ENCODE assay signal across 11 cellular contexts in genomic region chr21:45975017-45975595, GRCh38. TPM values are rescaled to one million over a fixed set of nuclear protein-coding genes. Genes with fewer than 3 reads are reported as not detected.
DNase-seq lines count a peak whose midpoint lies in the region; ATAC-seq and TF ChIP-seq lines count a peak whose summit lies in the region.
"Had no signal": no experiment of that assay in that cellular context is flagged by ENCODE, and none has a peak within 500 bp of the region (broad histone marks: within the 10 kb centered on the region; RNA-seq: fewer than 3 reads in every experiment).

No MANE protein-coding gene starts in this region.

- no peaks in the 10 kb centered on the region for H3K27me3 ChIP-seq in SK-N-SH (ENCODE audit: insufficient read depth)

- ATAC-seq in SK-N-SH treated with all-trans-retinoic acid at 6 μM for 48 hours (no peak), HG02973 (IDR thresholded peaks at IDR 0.05; ENCODE audit: unreplicated experiment) (no peak)
- ATAC-seq in effector memory CD8-positive, alpha-beta T cell (replicated peaks), result peak; percentile 8

- peaks cover 8% of the 10 kb centered on the region for H3F3A ChIP-seq in SK-N-SH (replicated peaks; ENCODE audit: insufficient read depth)

- TF ChIP-seq CTCF in SK-N-SH (IDR thresholded peaks at IDR 0.05) (no peak), mesothelial cell of epicardium (IDR thresholded peaks at IDR 0.05; ENCODE audit: unreplicated experiment) (no peak), type B pancreatic cell (conservative IDR thresholded peaks at IDR 0.05) (no peak)

- TF ChIP-seq EP300 in SK-N-SH (IDR thresholded peaks at IDR 0.05; ENCODE audit: borderline replicate concordance in 1 of 2, low read depth in 1 of 2, low read length in 1 of 2), result no peak

- H3K4me1 Mint-ChIP-seq in effector memory CD8-positive, alpha-beta T cell (ENCODE audit: low read depth in 2 of 2), result peaks cover 16 to 18% of the 10 kb centered on the region in 2 donors
- H3K4me1 Mint-ChIP-seq in mesothelial cell of epicardium, result peaks cover 39% of the 10 kb centered on the region
- H3K4me1 Mint-ChIP-seq in type B pancreatic cell (ENCODE audit: unreplicated experiment), result peaks cover 20% of the 10 kb centered on the region

- no peak overlapping the region for H3K9ac ChIP-seq in SK-N-SH

- no peaks in the 10 kb centered on the region for H3K79me2 ChIP-seq in SK-N-SH (ENCODE audit: insufficient read depth)

- peaks cover 23 to 68% of the 10 kb centered on the region in 2 experiments; a peak in 3 of 4 replicates for H3K4me1 ChIP-seq in SK-N-SH (ENCODE audit: control insufficient read depth in 1 of 2, insufficient read depth in 2 of 2, low read depth in 1 of 2, low read length in 1 of 2)

- H3K9me3 Mint-ChIP-seq in effector memory CD8-positive, alpha-beta T cell, result no peaks in the 10 kb centered on the region
- H3K9me3 Mint-ChIP-seq in mesothelial cell of epicardium (no peaks in the 10 kb centered on the region), type B pancreatic cell (no peaks in the 10 kb centered on the region)
- H3K9me3 Mint-ChIP-seq: activated naive CD8-positive, alpha-beta T cell treated with anti-CD3 and anti-CD28 coated beads, Interleukin-2, amount 10 ng/mL, durations not matched to agents 7 days and 5 days had no signal

- H3K4me3 ChIP-seq in SK-N-SH (ENCODE audit: low read depth in 2 of 2, low read length in 1 of 2), result no peak overlapping the region

- H2AFZ ChIP-seq in SK-N-SH (ENCODE audit: low read depth), result 0 out of 2 replicates have a peak overlapping the region, but pooled peaks have one; percentile 29

- no peaks in the 10 kb centered on the region for H3K36me3 ChIP-seq in SK-N-SH (replicated peaks in 1 of 2; ENCODE audit: control insufficient read depth in 1 of 2, insufficient read depth in 2 of 2, low read length in 1 of 2)
- H3K36me3 ChIP-seq: pancreas had no signal

- peak overlapping the region; percentile 47; the same call in 1 of the 2 replicates for H3K4me2 ChIP-seq in SK-N-SH

- H3K36me3 Mint-ChIP-seq in effector memory CD8-positive, alpha-beta T cell (ENCODE audit: insufficient read depth), result peaks cover 6% of the 10 kb centered on the region
- no peaks in the 10 kb centered on the region for H3K36me3 Mint-ChIP-seq in mesothelial cell of epicardium
- H3K36me3 Mint-ChIP-seq in type B pancreatic cell, result no peaks in the 10 kb centered on the region
- H3K36me3 Mint-ChIP-seq: activated naive CD8-positive, alpha-beta T cell treated with anti-CD3 and anti-CD28 coated beads, Interleukin-2, amount 10 ng/mL, durations not matched to agents 7 days and 5 days had no signal

- DNase-seq in SK-N-SH, result no peak
- peak in 1 of 3 experiments; percentile 8 for DNase-seq in effector memory CD8-positive, alpha-beta T cell
- DNase-seq in mesothelial cell of epicardium (ENCODE audit: low spot score in 2 of 2, unreplicated experiment in 2 of 2), result peak in 1 of 2 experiments; percentile 45
- DNase-seq in type B pancreatic cell (ENCODE audit: extremely low spot score, unreplicated experiment), result peak; percentile 72
- no peak for DNase-seq in effector CD4-positive, alpha-beta T cell
- no peak for DNase-seq in COR-L47 (lab: John Stamatoyannopoulos, UW)
- DNase-seq: activated naive CD8-positive, alpha-beta T cell treated with anti-CD3 and anti-CD28 coated beads, Interleukin-2, amount 10 ng/mL, durations not matched to agents 7 days and 5 days; GOT3 had no signal

- no peaks in the 10 kb centered on the region for H4K20me1 ChIP-seq in SK-N-SH (ENCODE audit: insufficient read depth)

- no peaks in the 10 kb centered on the region for H3K9me2 ChIP-seq in SK-N-SH

- no peaks in the 10 kb centered on the region for H3K9me3 ChIP-seq in SK-N-SH
- H3K9me3 ChIP-seq: pancreas had no signal

- CTCF ChIA-PET in SK-N-SH (lab: Yijun Ruan, JAX), result interaction anchor here (1.0 kb wide), 1 partner anchor 135 kb away, joined by 4 read pairs; no protein-coding TSS in a partner anchor

- WGBS in SK-N-SH (ENCODE audit: low lambda C conversion rate), result 89% methylated on average over 18 of the region's 30 CpGs

- peak overlapping the region; percentile 44 to 81 for H3K27ac Mint-ChIP-seq in effector memory CD8-positive, alpha-beta T cell
- peak overlapping the region; percentile 87 for H3K27ac Mint-ChIP-seq in mesothelial cell of epicardium
- no peak overlapping the region for H3K27ac Mint-ChIP-seq in type B pancreatic cell
- H3K27ac Mint-ChIP-seq: activated naive CD8-positive, alpha-beta T cell treated with anti-CD3 and anti-CD28 coated beads, Interleukin-2, amount 10 ng/mL, durations not matched to agents 7 days and 5 days had no signal

- POLR2A ChIA-PET in SK-N-SH (lab: Yijun Ruan, JAX), result no interaction called here

- H3K4me3 Mint-ChIP-seq in effector memory CD8-positive, alpha-beta T cell, result peak overlapping the region; percentile 86 to 93
- peak overlapping the region; percentile 72 for H3K4me3 Mint-ChIP-seq in mesothelial cell of epicardium
- peak overlapping the region; percentile 60 for H3K4me3 Mint-ChIP-seq in type B pancreatic cell
- H3K4me3 Mint-ChIP-seq: activated naive CD8-positive, alpha-beta T cell treated with anti-CD3 and anti-CD28 coated beads, Interleukin-2, amount 10 ng/mL, durations not matched to agents 7 days and 5 days had no signal

- peak overlapping the region in 1 of 2 experiments; percentile 32; a peak in 2 of 4 replicates for H3K27ac ChIP-seq in SK-N-SH (ENCODE audit: low read depth in 2 of 2, low read length in 1 of 2)

- H3K27me3 Mint-ChIP-seq in effector memory CD8-positive, alpha-beta T cell, result peaks cover 10 to 32% of the 10 kb centered on the region in 2 donors
- H3K27me3 Mint-ChIP-seq in mesothelial cell of epicardium (ENCODE audit: low read depth) (peaks cover 50% of the 10 kb centered on the region), type B pancreatic cell (peaks cover 36% of the 10 kb centered on the region)

- TF ChIP-seq RAD21 in SK-N-SH (IDR thresholded peaks at IDR 0.05; ENCODE audit: low read length), result no peak

TF ChIP-seq in SK-N-SH, 30 proteins besides CTCF, POLR2A, EP300 and RAD21 (continues in another document):
- TF ChIP-seq RCOR1 (IDR thresholded peaks at IDR 0.05; ENCODE audit: low read length) (no peak), ELF1 (IDR thresholded peaks at IDR 0.05) (no peak), CHD2 (IDR thresholded peaks at IDR 0.05; ENCODE audit: low read length, partially characterized antibody) (no peak), SIN3A (IDR thresholded peaks at IDR 0.05; ENCODE audit: borderline replicate concordance, low read depth, low read length) (no peak)
- TF ChIP-seq, protein P1, sequence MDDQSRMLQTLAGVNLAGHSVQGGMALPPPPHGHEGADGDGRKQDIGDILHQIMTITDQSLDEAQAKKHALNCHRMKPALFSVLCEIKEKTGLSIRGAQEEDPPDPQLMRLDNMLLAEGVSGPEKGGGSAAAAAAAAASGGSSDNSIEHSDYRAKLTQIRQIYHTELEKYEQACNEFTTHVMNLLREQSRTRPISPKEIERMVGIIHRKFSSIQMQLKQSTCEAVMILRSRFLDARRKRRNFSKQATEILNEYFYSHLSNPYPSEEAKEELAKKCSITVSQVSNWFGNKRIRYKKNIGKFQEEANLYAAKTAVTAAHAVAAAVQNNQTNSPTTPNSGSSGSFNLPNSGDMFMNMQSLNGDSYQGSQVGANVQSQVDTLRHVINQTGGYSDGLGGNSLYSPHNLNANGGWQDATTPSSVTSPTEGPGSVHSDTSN (IDR thresholded peaks at IDR 0.05), result no peak
- TF ChIP-seq, protein P2, sequence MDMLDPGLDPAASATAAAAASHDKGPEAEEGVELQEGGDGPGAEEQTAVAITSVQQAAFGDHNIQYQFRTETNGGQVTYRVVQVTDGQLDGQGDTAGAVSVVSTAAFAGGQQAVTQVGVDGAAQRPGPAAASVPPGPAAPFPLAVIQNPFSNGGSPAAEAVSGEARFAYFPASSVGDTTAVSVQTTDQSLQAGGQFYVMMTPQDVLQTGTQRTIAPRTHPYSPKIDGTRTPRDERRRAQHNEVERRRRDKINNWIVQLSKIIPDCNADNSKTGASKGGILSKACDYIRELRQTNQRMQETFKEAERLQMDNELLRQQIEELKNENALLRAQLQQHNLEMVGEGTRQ (IDR thresholded peaks at IDR 0.05; ENCODE audit: borderline replicate concordance, low read depth, low read length), result no peak

TF ChIP-seq in SK-N-SH treated with all-trans-retinoic acid at 6 μM for 48 hours, 23 proteins besides CTCF, POLR2A, EP300 and RAD21:
- TF ChIP-seq ZFP3 (CRISPR knock-in tag; IDR thresholded peaks at IDR 0.05) (no peak), TOX (CRISPR knock-in tag; IDR thresholded peaks at IDR 0.05; ENCODE audit: borderline replicate concordance) (no peak), ARNTL (CRISPR knock-in tag; IDR thresholded peaks at IDR 0.05; ENCODE audit: borderline replicate concordance, low read depth) (no peak), ESRRG (CRISPR knock-in tag; IDR thresholded peaks at IDR 0.05) (no peak), ZNF565 (CRISPR knock-in tag; conservative IDR thresholded peaks at IDR 0.05; ENCODE audit: low read depth) (no peak), RARB (CRISPR knock-in tag; IDR thresholded peaks at IDR 0.05) (no peak), ISL1 (CRISPR knock-in tag; IDR thresholded peaks at IDR 0.05) (no peak), ZC3H10 (CRISPR knock-in tag; IDR thresholded peaks at IDR 0.05) (no peak), OSR1 (CRISPR knock-in tag; IDR thresholded peaks at IDR 0.05) (no peak)
TF ChIP-seq in SK-N-SH treated with all-trans-retinoic acid at 6 μM for 48 hours: peak in this region for 0.

RNA-seq across cellular contexts. Expression of gene COL6A1, which starts 6.5 kb away (rescaled TPM):
- polyA plus RNA-seq in SK-N-SH (2012; rRNA removed), result 37.3 and 107 TPM in 2 replicates
- polyA plus RNA-seq in SK-N-SH (2012; cell fraction: cytosol; rRNA removed), result 34.3 and 65.0 TPM in 2 replicates
- polyA plus RNA-seq in SK-N-SH (2012; cell fraction: nucleus; rRNA removed), result 241 and 268 TPM in 2 replicates
- total RNA-seq in mesothelial cell of epicardium, result 539 to 636 TPM (median 611 TPM) in 3 replicates
- total RNA-seq in type B pancreatic cell (ENCODE audit: low replicate concordance), result 78.4 and 167 TPM in 2 replicates
